ENCODE assay signal across 15 cellular contexts in the genomic region with DNA sequence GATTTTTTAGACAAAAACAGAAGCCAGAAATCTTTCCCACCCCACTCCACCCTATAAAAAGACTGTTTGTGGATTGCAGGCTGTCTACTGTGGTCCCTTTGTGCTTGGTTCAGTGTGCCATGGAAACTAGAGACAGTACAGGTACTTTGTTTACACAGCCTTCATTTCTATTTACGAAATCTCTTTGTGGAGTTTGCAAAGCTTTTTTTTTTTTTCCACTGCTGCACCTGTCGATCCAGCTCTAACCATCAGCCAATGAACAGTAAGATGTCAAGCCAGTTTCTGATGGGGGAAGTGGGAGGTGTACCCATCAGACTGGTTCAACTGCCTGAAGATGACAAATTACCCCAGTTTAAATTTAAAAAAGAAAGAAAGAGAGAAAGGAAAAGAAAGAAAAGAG. TPM values are rescaled to one million over a fixed set of nuclear protein-coding genes. Genes with fewer than 3 reads are reported as not detected.
DNase-seq lines count a peak whose midpoint lies in the region; ATAC-seq lines count a peak whose summit lies in the region.
"Had no signal": no experiment of that assay in that cellular context is flagged by ENCODE, and none has a peak within 500 bp of the region (broad histone marks: within the 10 kb centered on the region; RNA-seq: fewer than 3 reads in every experiment).

No MANE protein-coding gene starts in this region.

- ATAC-seq in HG02623 (IDR thresholded peaks at IDR 0.05; ENCODE audit: unreplicated experiment) = no peak
- ATAC-seq: foreskin keratinocyte, psoas muscle had no signal

- DNase-seq in SIG-M5 treated with dmso at 0.1 percent for 504 hours (lab: John Stamatoyannopoulos, UW; ENCODE audit: unreplicated experiment) (peak; percentile 69), SIG-M5 (lab: John Stamatoyannopoulos, UW) (no peak), NCI-H510A (lab: John Stamatoyannopoulos, UW) (peak; percentile 84), T1000 (lab: John Stamatoyannopoulos, UW) (no peak), epidermal melanocyte (ENCODE audit: insufficient read length, low spot score) (no peak), NCI-H226 (no peak)
- DNase-seq: 8988T; activated naive CD8-positive, alpha-beta T cell treated with anti-CD3 and anti-CD28 coated beads, Interleukin-2, amount 10 ng/mL, durations not matched to agents 7 days and 5 days; cortex of kidney; foreskin keratinocyte; mammary epithelial cell; psoas muscle; stimulated activated CD4-positive, alpha-beta T cell treated with anti-CD3 and anti-CD28 coated beads, Interleukin-4, amount 100 ng/mL, for 4 hours had no signal

- no peaks in the 10 kb centered on the region for H3K36me3 ChIP-seq in esophagus (ENCODE audit: control insufficient read depth in 2 of 2, insufficient read depth in 2 of 2, low read length in 1 of 2)

- peak overlapping the region; percentile 18 to 31 for H3K27ac ChIP-seq in esophagus (ENCODE audit: low read depth in 2 of 2, low read length in 1 of 2)
- H3K27ac ChIP-seq: foreskin keratinocyte, psoas muscle had no signal

- H3K27me3 ChIP-seq in esophagus (ENCODE audit: control insufficient read depth in 1 of 2, insufficient read depth in 2 of 2, low read length in 2 of 2) = no peaks in the 10 kb centered on the region
- H3K27me3 ChIP-seq: foreskin keratinocyte had no signal

- 18 to 27% methylated on average over 2 of the region's 2 CpGs for WGBS in esophagus, 2 donors

- H3K4me3 ChIP-seq in esophagus (ENCODE audit: low read depth in 1 of 2, low read length in 2 of 2) = no peak overlapping the region
- H3K4me3 ChIP-seq: psoas muscle had no signal

- no peaks in the 10 kb centered on the region for H3K9me3 ChIP-seq in esophagus (ENCODE audit: control insufficient read depth in 2 of 2, insufficient read depth in 1 of 2, low read depth in 1 of 2, low read length in 1 of 2)
- H3K9me3 ChIP-seq: psoas muscle had no signal

- no peaks in the 10 kb centered on the region for H3K4me1 ChIP-seq in esophagus (ENCODE audit: control insufficient read depth in 2 of 2, insufficient read depth in 2 of 2, low read length in 1 of 2)
- H3K4me1 ChIP-seq: psoas muscle had no signal

RNA-seq across cellular contexts. Expression of gene LRBA, which starts 20.2 kb away (rescaled TPM):
- 10 to 100 TPM; 13.1 to 24.7 TPM for polyA plus RNA-seq in esophagus

Comparison
In these comparisons a context has a peak if more than half of its experiments do, and no peak if none do; other contexts are left out.
1. DNase-seq: peak in SIG-M5 treated with dmso at 0.1 percent for 504 hours (single experiment) and NCI-H510A (single experiment); none in SIG-M5 (single experiment), T1000 (single experiment), epidermal melanocyte (single experiment) and NCI-H226 (single experiment).